ENCODE assay signal across 18 cellular contexts in genomic region chr7:73517241-73517995, GRCh38. TPM values are rescaled to one million over a fixed set of nuclear protein-coding genes. Genes with fewer than 3 reads are reported as not detected.
A peak's percentile ranks its signal among the peaks of the same experiment; 100 is the strongest.
DNase-seq lines count a peak whose midpoint lies in the region; ATAC-seq and TF ChIP-seq lines count a peak whose summit lies in the region.
"Had no signal": no experiment of that assay in that cellular context is flagged by ENCODE, and none has a peak within 500 bp of the region (broad histone marks: within the 10 kb centered on the region; RNA-seq: fewer than 3 reads in every experiment).

No MANE protein-coding gene starts in this region.

- H3K27ac ChIP-seq in cardiac muscle cell (peak overlapping the region; percentile 12), heart left ventricle (no peak overlapping the region), lower lobe of right lung (peak overlapping the region; percentile 31), right atrium auricular region (no peak overlapping the region)
- H3K27ac ChIP-seq: left ventricle myocardium inferior, thyroid gland had no signal

- H3K4me1 ChIP-seq in cardiac muscle cell (ENCODE audit: low read depth), result peaks cover 24% of the 10 kb centered on the region
- peaks cover 11 to 53% (median 37%) of the 10 kb centered on the region in 12 donors for H3K4me1 ChIP-seq in heart left ventricle
- H3K4me1 ChIP-seq in lower lobe of right lung, result peaks cover 57% of the 10 kb centered on the region
- peaks cover 0 to 46% of the 10 kb centered on the region in 2 donors for H3K4me1 ChIP-seq in right atrium auricular region

- no peak overlapping the region for H3K4me3 Mint-ChIP-seq in WTC11
- H3K4me3 Mint-ChIP-seq: activated naive CD4-positive, alpha-beta T cell treated with anti-CD3 and anti-CD28 coated beads, Interleukin-2, amount 10 ng/mL, durations not matched to agents 7 days and 5 days; endodermal cell; T-helper 1 cell treated with Interleukin-12 subunit alpha and Interleukin-12 subunit beta and Interleukin-4 antibody, amounts not matched to agents 30 μg/mL and 1 μg/mL, for 36 hours had no signal

- peaks cover 7% of the 10 kb centered on the region for H3K36me3 ChIP-seq in cardiac muscle cell
- H3K36me3 ChIP-seq in heart left ventricle, result peaks cover 0 to 61% (median 45%) of the 10 kb centered on the region in 9 donors
- peaks cover 53% of the 10 kb centered on the region for H3K36me3 ChIP-seq in lower lobe of right lung
- peaks cover 18% of the 10 kb centered on the region for H3K36me3 ChIP-seq in right atrium auricular region

- POLR2A ChIA-PET in WTC11 (lab: Charles Lee), result no interaction called here

- H3K27me3 Mint-ChIP-seq in WTC11 (ENCODE audit: low read depth), result no peaks in the 10 kb centered on the region
- H3K27me3 Mint-ChIP-seq: activated naive CD4-positive, alpha-beta T cell treated with anti-CD3 and anti-CD28 coated beads, Interleukin-2, amount 10 ng/mL, durations not matched to agents 7 days and 5 days; naive B cell had no signal

- DNase-seq in cardiac muscle cell (ENCODE audit: low read depth in 1 of 2, low spot score in 1 of 2) (no peak), heart left ventricle (no peak), WTC11 (ENCODE audit: low spot score) (no peak), lower lobe of right lung (no peak), LoVo (ENCODE audit: low spot score) (no peak), right atrium auricular region (ENCODE audit: low spot score) (no peak)
- DNase-seq: activated naive CD4-positive, alpha-beta T cell treated with anti-CD3 and anti-CD28 coated beads, Interleukin-2, amount 10 ng/mL, durations not matched to agents 7 days and 5 days; central memory CD4-positive, alpha-beta T cell; endodermal cell; left ventricle myocardium inferior; naive B cell; NCI-H2107; NCI-H748 treated with DMSO at 0.1 percent for 48 hours; stimulated activated CD4-positive, alpha-beta T cell treated with anti-CD3 and anti-CD28 coated beads, Interleukin-2, amount 100 ng/mL, for 24 hours; thyroid gland had no signal

- H3K4me3 ChIP-seq in cardiac muscle cell, result no peak overlapping the region
- H3K4me3 ChIP-seq in heart left ventricle, result no peak overlapping the region
- no peak overlapping the region for H3K4me3 ChIP-seq in lower lobe of right lung
- H3K4me3 ChIP-seq in right atrium auricular region, result no peak overlapping the region
- H3K4me3 ChIP-seq: left ventricle myocardium inferior, thyroid gland had no signal

- H3K9me3 Mint-ChIP-seq in WTC11, result no peaks in the 10 kb centered on the region
- H3K9me3 Mint-ChIP-seq: activated naive CD4-positive, alpha-beta T cell treated with anti-CD3 and anti-CD28 coated beads, Interleukin-2, amount 10 ng/mL, durations not matched to agents 7 days and 5 days; endodermal cell; T-helper 1 cell treated with Interleukin-12 subunit alpha and Interleukin-12 subunit beta and Interleukin-4 antibody, amounts not matched to agents 30 μg/mL and 1 μg/mL, for 36 hours had no signal

- peaks cover 29% of the 10 kb centered on the region for H3K4me1 Mint-ChIP-seq in WTC11

- H3K27me3 ChIP-seq in cardiac muscle cell, result no peaks in the 10 kb centered on the region
- no peaks in the 10 kb centered on the region for H3K27me3 ChIP-seq in heart left ventricle
- no peaks in the 10 kb centered on the region for H3K27me3 ChIP-seq in lower lobe of right lung (ENCODE audit: low read depth)
- no peaks in the 10 kb centered on the region for H3K27me3 ChIP-seq in right atrium auricular region
- H3K27me3 ChIP-seq: thyroid gland had no signal

- TF ChIP-seq CTCF in cardiac muscle cell (IDR thresholded peaks at IDR 0.05; ENCODE audit: low read depth, low read length) (no peak), heart left ventricle (IDR thresholded peaks at IDR 0.05) (no peak), WTC11 (IDR thresholded peaks at IDR 0.05) (no peak), lower lobe of right lung (IDR thresholded peaks at IDR 0.05) (no peak), right atrium auricular region (IDR thresholded peaks at IDR 0.05) (no peak)

- CTCF ChIA-PET in WTC11 (lab: Charles Lee), result no interaction called here

- TF ChIP-seq POLR2A in heart left ventricle (IDR thresholded peaks at IDR 0.05), result no peak

- H3K9me3 ChIP-seq in cardiac muscle cell (ENCODE audit: low read depth) (no peaks in the 10 kb centered on the region), heart left ventricle (no peaks in the 10 kb centered on the region), lower lobe of right lung (no peaks in the 10 kb centered on the region), right atrium auricular region (no peaks in the 10 kb centered on the region)
- H3K9me3 ChIP-seq: left ventricle myocardium inferior, thyroid gland had no signal

- WGBS in heart left ventricle, 4 donors, result 76 to 89% (median 84%) methylated on average over 6 of the region's 6 CpGs

- no peak overlapping the region for H3K27ac Mint-ChIP-seq in WTC11
- H3K27ac Mint-ChIP-seq: activated naive CD4-positive, alpha-beta T cell treated with anti-CD3 and anti-CD28 coated beads, Interleukin-2, amount 10 ng/mL, durations not matched to agents 7 days and 5 days; endodermal cell had no signal

- H3K36me3 Mint-ChIP-seq in WTC11, result peaks cover 61% of the 10 kb centered on the region

- no peak for ATAC-seq in heart left ventricle
- no peak for ATAC-seq in WTC11
- no peak for ATAC-seq in lower lobe of right lung
- no peak for ATAC-seq in HG03354 (IDR thresholded peaks at IDR 0.05; ENCODE audit: poor library complexity, severe bottlenecking, unreplicated experiment)
- no peak for ATAC-seq in GM18868 (IDR thresholded peaks at IDR 0.05; ENCODE audit: unreplicated experiment)

- intact Hi-C loops in heart left ventricle (cut with DNase I) (no loop called here), lower lobe of right lung (cut with DNase I) (no loop called here)

TF ChIP-seq in WTC11, 78 proteins besides CTCF, POLR2A, EP300 and RAD21:
- TF ChIP-seq ZNF121 (CRISPR knock-in tag; IDR thresholded peaks at IDR 0.05) (0 out of 2 replicates have a peak, but pooled peaks have one; percentile 35), PRDM15 (CRISPR knock-in tag; IDR thresholded peaks at IDR 0.05) (no peak)

RNA-seq across cellular contexts. Expression of gene BAZ1B, which starts 4.7 kb away (rescaled TPM):
- total RNA-seq in cardiac muscle cell, result 35.1 and 42.5 TPM in 2 replicates
- 18.1 and 19.7 TPM in 2 replicates for polyA plus RNA-seq in cardiac muscle cell
- total RNA-seq in heart left ventricle, result 10 to 100 TPM; 30.1 to 45.0 (median 41.5) TPM
- 10 to 100 TPM; 19.0 to 31.5 TPM for polyA plus RNA-seq in heart left ventricle
- total RNA-seq in WTC11 (2021), result 64.9 to 66.5 TPM (median 66.3 TPM) in 3 replicates
- 56.0 TPM for total RNA-seq in lower lobe of right lung
- 10 to 100 TPM; 29.0 to 37.7 TPM for total RNA-seq in right atrium auricular region

RNA-seq across cellular contexts. Expression of gene BCL7B, which starts 40.1 kb away (rescaled TPM):
- 34.4 and 36.7 TPM in 2 replicates for total RNA-seq in cardiac muscle cell
- 37.8 and 45.7 TPM in 2 replicates for polyA plus RNA-seq in cardiac muscle cell
- total RNA-seq in heart left ventricle, result 100 to 1,000 TPM in 2 of 9 donors, 10 to 100 TPM in 7; 63.2 to 182 (median 77.9) TPM
- polyA plus RNA-seq in heart left ventricle, result 10 to 100 TPM; 65.3 to 88.8 TPM
- total RNA-seq in WTC11 (2021), result 26.0 to 28.5 TPM (median 27.7 TPM) in 3 replicates
- 52.8 TPM for total RNA-seq in lower lobe of right lung
- total RNA-seq in right atrium auricular region, result 100 to 1,000 TPM; 108 to 128 TPM

Comparison
In these comparisons a context has a peak if more than half of its experiments do, and no peak if none do; other contexts are left out.
1. H3K27ac ChIP-seq: peak in cardiac muscle cell (single experiment) and lower lobe of right lung (single experiment); none in heart left ventricle (0 of 12) and right atrium auricular region (0 of 2).